9 cellular contexts compared by ENCODE assay signal in genomic region chr19:58400638-58400915, GRCh38. TPM values are rescaled to one million over a fixed set of nuclear protein-coding genes. Genes with fewer than 3 reads are reported as not detected.
DNase-seq lines count a peak whose midpoint lies in the region; TF ChIP-seq lines count a peak whose summit lies in the region.
"Had no signal": no experiment of that assay in that cellular context is flagged by ENCODE, and none has a peak within 500 bp of the region (broad histone marks: within the 10 kb centered on the region; RNA-seq: fewer than 3 reads in every experiment).

No MANE protein-coding gene starts in this region.

- H3K36me3 ChIP-seq in DOHH2 (ENCODE audit: control insufficient read depth, low read length), result peaks cover under 1% of the 10 kb centered on the region; the same call in 1 of the 2 replicates
- H3K36me3 ChIP-seq in SJSA1, result peaks cover 10% of the 10 kb centered on the region

- peaks cover 10% of the 10 kb centered on the region for H3K79me2 ChIP-seq in DOHH2 (ENCODE audit: control insufficient read depth, low read length)

- peak overlapping the region; percentile 10 for H3K27ac Mint-ChIP-seq in progenitor cell of endocrine pancreas

- peak overlapping the region; percentile 87 for H3K4me3 Mint-ChIP-seq in progenitor cell of endocrine pancreas (ENCODE audit: low read depth)

- H3K9me2 ChIP-seq in DOHH2 (replicated peaks; ENCODE audit: control insufficient read depth, low read length), result no peaks in the 10 kb centered on the region

- no peak for TF ChIP-seq CTCF in DOHH2 (IDR thresholded peaks at IDR 0.05; ENCODE audit: low read depth, low read length, poor library complexity, severe bottlenecking)
- no peak for TF ChIP-seq CTCF in fibroblast of mammary gland (conservative IDR thresholded peaks at IDR 0.05; ENCODE audit: control insufficient read depth, insufficient read depth, low read depth, low read length)
- no peak for TF ChIP-seq CTCF in progenitor cell of endocrine pancreas (IDR thresholded peaks at IDR 0.05; ENCODE audit: unreplicated experiment)

- no peak for DNase-seq in SJSA1 (ENCODE audit: low read depth in 1 of 2, low spot score in 2 of 2)
- DNase-seq in fibroblast of mammary gland (ENCODE audit: low read depth), result no peak
- DNase-seq in progenitor cell of endocrine pancreas (ENCODE audit: low spot score, unreplicated experiment), result no peak
- no peak for DNase-seq in SHP77 treated with DMSO at 0.1 percent for 48 hours (lab: John Stamatoyannopoulos, UW)
- DNase-seq in NCI-H524 (lab: John Stamatoyannopoulos, UW), result no peak
- DNase-seq in LoVo (ENCODE audit: low spot score), result no peak
- DNase-seq in NCI-H526 treated with DMSO at 0.1 percent for 48 hours (lab: John Stamatoyannopoulos, UW), result no peak

- H3K4me1 Mint-ChIP-seq in progenitor cell of endocrine pancreas (ENCODE audit: low read depth), result peaks cover 18% of the 10 kb centered on the region

- H3K27ac ChIP-seq in DOHH2 (ENCODE audit: low read depth, low read length) (no peak overlapping the region), SJSA1 (no peak overlapping the region)
- H3K27ac ChIP-seq: epithelial cell of prostate had no signal

- peaks cover 20% of the 10 kb centered on the region for H3K4me1 ChIP-seq in DOHH2 (ENCODE audit: control insufficient read depth, low read length)
- H3K4me1 ChIP-seq in SJSA1 (replicated peaks), result peaks cover 11% of the 10 kb centered on the region

- H3K4me3 ChIP-seq in DOHH2 (ENCODE audit: low read length), result peak overlapping the region; percentile 70
- H3K4me3 ChIP-seq in SJSA1, result peak overlapping the region; percentile 43
- peak overlapping the region; percentile 55 for H3K4me3 ChIP-seq in fibroblast of mammary gland (ENCODE audit: control insufficient read depth, low read depth, low read length)

- H3K4me2 ChIP-seq in DOHH2 (ENCODE audit: low read length), result peak overlapping the region; percentile 83

- H3K36me3 Mint-ChIP-seq in progenitor cell of endocrine pancreas (ENCODE audit: insufficient read depth), result peaks cover 2% of the 10 kb centered on the region

- H3K27me3 Mint-ChIP-seq in progenitor cell of endocrine pancreas, result peaks cover 17% of the 10 kb centered on the region

- no peaks in the 10 kb centered on the region for H4K20me1 ChIP-seq in DOHH2 (ENCODE audit: control insufficient read depth, insufficient read depth, low read depth, low read length)

- H3K9me3 Mint-ChIP-seq in progenitor cell of endocrine pancreas (ENCODE audit: low read depth), result no peaks in the 10 kb centered on the region

- H3K27me3 ChIP-seq in DOHH2 (ENCODE audit: control insufficient read depth, low read length) (no peaks in the 10 kb centered on the region), SJSA1 (replicated peaks) (no peaks in the 10 kb centered on the region)

- peaks cover 17% of the 10 kb centered on the region for H3F3A ChIP-seq in DOHH2 (ENCODE audit: control insufficient read depth, insufficient read depth)

- H3K9me3 ChIP-seq in DOHH2 (ENCODE audit: control insufficient read depth, insufficient read depth, low read length), result no peaks in the 10 kb centered on the region
- no peaks in the 10 kb centered on the region for H3K9me3 ChIP-seq in SJSA1 (replicated peaks)

RNA-seq across cellular contexts. Expression of gene RNF225, which starts 5.1 kb away (rescaled TPM):
- total RNA-seq in SJSA1 (2014; rRNA removed; shearing (Covaris generic)), result 0.53 TPM in 1 of 2 replicates, not detected in the other
- total RNA-seq in progenitor cell of endocrine pancreas, result 0.42 TPM in 1 of 2 replicates, not detected in the other

RNA-seq across cellular contexts. Expression of gene ZNF584, which starts 7.9 kb away (rescaled TPM):
- 9.6 and 13.5 TPM in 2 replicates for total RNA-seq in SJSA1 (2014; rRNA removed; shearing (Covaris generic))
- 16.7 and 18.2 TPM in 2 replicates for total RNA-seq in progenitor cell of endocrine pancreas

RNA-seq across cellular contexts. Expression of gene RPS5, which starts 13.5 kb away (rescaled TPM):
- total RNA-seq in SJSA1 (2014; rRNA removed; shearing (Covaris generic)), result 1,597 and 2,220 TPM in 2 replicates
- 1,006 and 1,040 TPM in 2 replicates for total RNA-seq in progenitor cell of endocrine pancreas

RNA-seq across cellular contexts. Expression of gene ZNF837, which starts 19.7 kb away (rescaled TPM):
- 2.5 and 7.0 TPM in 2 replicates for total RNA-seq in SJSA1 (2014; rRNA removed; shearing (Covaris generic))
- 5.4 and 6.1 TPM in 2 replicates for total RNA-seq in progenitor cell of endocrine pancreas

RNA-seq across cellular contexts. Expression of gene ZNF497, which starts 38.0 kb away (rescaled TPM):
- total RNA-seq in SJSA1 (2014; rRNA removed; shearing (Covaris generic)), result 0.19 and 1.3 TPM in 2 replicates
- 11.7 and 13.4 TPM in 2 replicates for total RNA-seq in progenitor cell of endocrine pancreas
